1 cellular context compared by ENCODE assay signal in the genomic region with DNA sequence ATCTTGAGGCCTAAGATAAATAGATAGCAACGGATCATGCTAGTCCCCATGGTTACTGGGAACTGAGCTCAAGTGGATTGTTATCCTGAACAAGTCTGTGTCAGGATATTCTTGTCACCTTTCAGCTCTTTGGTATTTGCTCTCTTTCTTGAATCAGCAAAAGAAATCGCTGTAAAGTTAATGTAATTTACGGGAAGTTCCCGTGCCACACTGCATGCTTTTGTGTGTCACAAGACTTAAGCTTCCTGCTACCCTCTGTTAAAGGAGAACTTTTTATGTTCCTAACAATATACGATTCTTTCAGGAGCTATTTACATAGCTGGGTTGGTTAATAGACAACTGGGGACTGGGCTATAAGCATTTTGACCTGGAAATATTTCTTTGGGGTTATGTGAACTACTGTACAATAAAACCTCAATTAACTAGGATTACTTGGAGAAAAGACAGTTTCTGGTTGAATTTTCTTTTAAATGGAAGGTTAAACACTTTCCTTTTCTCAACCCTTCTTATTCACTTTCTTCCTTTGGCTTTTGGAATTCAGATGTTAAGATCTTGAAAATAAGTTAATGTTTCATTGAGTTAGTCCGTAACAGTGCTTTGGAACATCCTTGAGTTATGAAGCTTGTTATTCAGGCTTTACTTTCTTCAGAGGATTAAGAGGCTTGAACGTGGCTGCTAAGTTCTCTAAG.
A peak's percentile ranks its signal among the peaks of the same experiment; 100 is the strongest.
TF ChIP-seq lines count a peak whose summit lies in the region.

No MANE protein-coding gene starts in this region.

TF ChIP-seq in HepG2, 621 proteins besides CTCF, POLR2A, EP300 and RAD21 (continued from another document and continues in another):
- TF ChIP-seq, protein P1, sequence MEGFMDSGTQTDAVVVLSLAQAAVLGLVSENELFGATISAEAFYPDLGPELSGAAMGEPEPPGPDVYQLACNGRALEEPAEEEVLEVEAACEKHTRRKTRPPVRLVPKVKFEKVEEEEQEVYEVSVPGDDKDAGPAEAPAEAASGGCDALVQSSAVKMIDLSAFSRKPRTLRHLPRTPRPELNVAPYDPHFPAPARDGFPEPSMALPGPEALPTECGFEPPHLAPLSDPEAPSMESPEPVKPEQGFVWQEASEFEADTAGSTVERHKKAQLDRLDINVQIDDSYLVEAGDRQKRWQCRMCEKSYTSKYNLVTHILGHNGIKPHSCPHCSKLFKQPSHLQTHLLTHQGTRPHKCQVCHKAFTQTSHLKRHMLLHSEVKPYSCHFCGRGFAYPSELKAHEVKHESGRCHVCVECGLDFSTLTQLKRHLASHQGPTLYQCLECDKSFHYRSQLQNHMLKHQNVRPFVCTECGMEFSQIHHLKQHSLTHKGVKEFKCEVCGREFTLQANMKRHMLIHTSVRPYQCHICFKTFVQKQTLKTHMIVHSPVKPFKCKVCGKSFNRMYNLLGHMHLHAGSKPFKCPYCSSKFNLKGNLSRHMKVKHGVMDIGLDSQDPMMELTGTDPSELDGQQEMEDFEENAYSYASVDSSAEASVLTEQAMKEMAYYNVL (CRISPR knock-in tag; IDR thresholded peaks at IDR 0.05; ENCODE audit: borderline replicate concordance) = peak; percentile 92
- TF ChIP-seq AKAP8 (CRISPR knock-in tag; IDR thresholded peaks at IDR 0.05) (peak; percentile 77; the same call in 1 of the 2 replicates), SAP130 (CRISPR knock-in tag; IDR thresholded peaks at IDR 0.05; ENCODE audit: low read depth) (peak; percentile 94), MED1 (CRISPR knock-in tag; IDR thresholded peaks at IDR 0.05) (peak; percentile 97), MIER2 (CRISPR knock-in tag; IDR thresholded peaks at IDR 0.05) (0 out of 2 replicates have a peak, but pooled peaks have one; percentile 50), NCOR1 (IDR thresholded peaks at IDR 0.05; ENCODE audit: borderline replicate concordance, low read length) (peak; percentile 47; the same call in 1 of the 2 replicates), ZBTB8A (CRISPR knock-in tag; IDR thresholded peaks at IDR 0.05; ENCODE audit: borderline replicate concordance, low read depth) (no peak), TAF15 (IDR thresholded peaks at IDR 0.05; ENCODE audit: low read depth, low read length, poor library complexity, severe bottlenecking) (no peak), FOSL2 (CRISPR knock-in tag; IDR thresholded peaks at IDR 0.05) (peak; percentile 90), ZNF644 (CRISPR knock-in tag; IDR thresholded peaks at IDR 0.05; ENCODE audit: low read depth) (peak; percentile 67), HES4 (CRISPR knock-in tag; IDR thresholded peaks at IDR 0.05; ENCODE audit: borderline replicate concordance) (no peak), SALL2 (CRISPR knock-in tag; IDR thresholded peaks at IDR 0.05) (peak; percentile 63; the same call in 1 of the 2 replicates), PHF20 (CRISPR knock-in tag; IDR thresholded peaks at IDR 0.05) (no peak), TMF1 (CRISPR knock-in tag; IDR thresholded peaks at IDR 0.05; ENCODE audit: low read depth) (no peak), ZBTB20 (CRISPR knock-in tag; IDR thresholded peaks at IDR 0.05; ENCODE audit: borderline replicate concordance, low read depth) (peak; percentile 96; the same call in 1 of the 2 replicates), ZNF501 (CRISPR knock-in tag; IDR thresholded peaks at IDR 0.05) (no peak), HOXA5 (CRISPR knock-in tag; IDR thresholded peaks at IDR 0.05) (0 out of 2 replicates have a peak, but pooled peaks have one; percentile 38), SOX13 (IDR thresholded peaks at IDR 0.05) (peak; percentile 98), SOX13 (CRISPR knock-in tag; conservative IDR thresholded peaks at IDR 0.05 in 1 of 2, IDR thresholded peaks at IDR 0.05 in 1 of 2) (peak in 1 of 2 experiments; percentile 100; a peak in 2 of 4 replicates), ZNF451 (CRISPR knock-in tag; IDR thresholded peaks at IDR 0.05) (no peak), DPF2 (CRISPR knock-in tag; IDR thresholded peaks at IDR 0.05; ENCODE audit: borderline replicate concordance, low read depth) (peak; percentile 84; the same call in 1 of the 2 replicates), ZNF703 (CRISPR knock-in tag; IDR thresholded peaks at IDR 0.05; ENCODE audit: borderline replicate concordance) (no peak), RBFOX2 (IDR thresholded peaks at IDR 0.05; ENCODE audit: low read depth, low read length) (0 out of 2 replicates have a peak, but pooled peaks have one; percentile 18), ZNF367 (CRISPR knock-in tag; IDR thresholded peaks at IDR 0.05; ENCODE audit: borderline replicate concordance) (no peak), ZSCAN21 (CRISPR knock-in tag; IDR thresholded peaks at IDR 0.05; ENCODE audit: borderline replicate concordance) (no peak), PITX1 (CRISPR knock-in tag; IDR thresholded peaks at IDR 0.05) (peak; percentile 84), ASH2L (IDR thresholded peaks at IDR 0.05; ENCODE audit: insufficient read length, low read depth, low read length) (peak; percentile 91), KLF11 (CRISPR knock-in tag; IDR thresholded peaks at IDR 0.05) (peak; percentile 87), KDM6A (CRISPR knock-in tag; IDR thresholded peaks at IDR 0.05; ENCODE audit: low read depth) (peak; percentile 91), ZNF484 (CRISPR knock-in tag; IDR thresholded peaks at IDR 0.05; ENCODE audit: borderline replicate concordance, low read depth) (no peak), ZSCAN30 (CRISPR knock-in tag; IDR thresholded peaks at IDR 0.05) (no peak), ZMAT3 (CRISPR knock-in tag; conservative IDR thresholded peaks at IDR 0.05) (peak; percentile 8; the same call in 1 of the 2 replicates), HNF4A (CRISPR knock-in tag; IDR thresholded peaks at IDR 0.05) (peak; percentile 77), ZNF670 (CRISPR knock-in tag; IDR thresholded peaks at IDR 0.05; ENCODE audit: borderline replicate concordance) (no peak)
- TF ChIP-seq, protein P2, sequence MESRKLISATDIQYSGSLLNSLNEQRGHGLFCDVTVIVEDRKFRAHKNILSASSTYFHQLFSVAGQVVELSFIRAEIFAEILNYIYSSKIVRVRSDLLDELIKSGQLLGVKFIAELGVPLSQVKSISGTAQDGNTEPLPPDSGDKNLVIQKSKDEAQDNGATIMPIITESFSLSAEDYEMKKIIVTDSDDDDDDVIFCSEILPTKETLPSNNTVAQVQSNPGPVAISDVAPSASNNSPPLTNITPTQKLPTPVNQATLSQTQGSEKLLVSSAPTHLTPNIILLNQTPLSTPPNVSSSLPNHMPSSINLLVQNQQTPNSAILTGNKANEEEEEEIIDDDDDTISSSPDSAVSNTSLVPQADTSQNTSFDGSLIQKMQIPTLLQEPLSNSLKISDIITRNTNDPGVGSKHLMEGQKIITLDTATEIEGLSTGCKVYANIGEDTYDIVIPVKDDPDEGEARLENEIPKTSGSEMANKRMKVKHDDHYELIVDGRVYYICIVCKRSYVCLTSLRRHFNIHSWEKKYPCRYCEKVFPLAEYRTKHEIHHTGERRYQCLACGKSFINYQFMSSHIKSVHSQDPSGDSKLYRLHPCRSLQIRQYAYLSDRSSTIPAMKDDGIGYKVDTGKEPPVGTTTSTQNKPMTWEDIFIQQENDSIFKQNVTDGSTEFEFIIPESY (CRISPR knock-in tag; IDR thresholded peaks at IDR 0.05) = peak; percentile 57; the same call in 1 of the 2 replicates
- TF ChIP-seq, protein P3, sequence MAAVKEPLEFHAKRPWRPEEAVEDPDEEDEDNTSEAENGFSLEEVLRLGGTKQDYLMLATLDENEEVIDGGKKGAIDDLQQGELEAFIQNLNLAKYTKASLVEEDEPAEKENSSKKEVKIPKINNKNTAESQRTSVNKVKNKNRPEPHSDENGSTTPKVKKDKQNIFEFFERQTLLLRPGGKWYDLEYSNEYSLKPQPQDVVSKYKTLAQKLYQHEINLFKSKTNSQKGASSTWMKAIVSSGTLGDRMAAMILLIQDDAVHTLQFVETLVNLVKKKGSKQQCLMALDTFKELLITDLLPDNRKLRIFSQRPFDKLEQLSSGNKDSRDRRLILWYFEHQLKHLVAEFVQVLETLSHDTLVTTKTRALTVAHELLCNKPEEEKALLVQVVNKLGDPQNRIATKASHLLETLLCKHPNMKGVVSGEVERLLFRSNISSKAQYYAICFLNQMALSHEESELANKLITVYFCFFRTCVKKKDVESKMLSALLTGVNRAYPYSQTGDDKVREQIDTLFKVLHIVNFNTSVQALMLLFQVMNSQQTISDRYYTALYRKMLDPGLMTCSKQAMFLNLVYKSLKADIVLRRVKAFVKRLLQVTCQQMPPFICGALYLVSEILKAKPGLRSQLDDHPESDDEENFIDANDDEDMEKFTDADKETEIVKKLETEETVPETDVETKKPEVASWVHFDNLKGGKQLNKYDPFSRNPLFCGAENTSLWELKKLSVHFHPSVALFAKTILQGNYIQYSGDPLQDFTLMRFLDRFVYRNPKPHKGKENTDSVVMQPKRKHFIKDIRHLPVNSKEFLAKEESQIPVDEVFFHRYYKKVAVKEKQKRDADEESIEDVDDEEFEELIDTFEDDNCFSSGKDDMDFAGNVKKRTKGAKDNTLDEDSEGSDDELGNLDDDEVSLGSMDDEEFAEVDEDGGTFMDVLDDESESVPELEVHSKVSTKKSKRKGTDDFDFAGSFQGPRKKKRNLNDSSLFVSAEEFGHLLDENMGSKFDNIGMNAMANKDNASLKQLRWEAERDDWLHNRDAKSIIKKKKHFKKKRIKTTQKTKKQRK (IDR thresholded peaks at IDR 0.05; ENCODE audit: low read length) = no peak
- TF ChIP-seq, protein P4, sequence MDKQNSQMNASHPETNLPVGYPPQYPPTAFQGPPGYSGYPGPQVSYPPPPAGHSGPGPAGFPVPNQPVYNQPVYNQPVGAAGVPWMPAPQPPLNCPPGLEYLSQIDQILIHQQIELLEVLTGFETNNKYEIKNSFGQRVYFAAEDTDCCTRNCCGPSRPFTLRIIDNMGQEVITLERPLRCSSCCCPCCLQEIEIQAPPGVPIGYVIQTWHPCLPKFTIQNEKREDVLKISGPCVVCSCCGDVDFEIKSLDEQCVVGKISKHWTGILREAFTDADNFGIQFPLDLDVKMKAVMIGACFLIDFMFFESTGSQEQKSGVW (CRISPR knock-in tag; IDR thresholded peaks at IDR 0.05; ENCODE audit: borderline replicate concordance) = no peak
- TF ChIP-seq, protein P5, sequence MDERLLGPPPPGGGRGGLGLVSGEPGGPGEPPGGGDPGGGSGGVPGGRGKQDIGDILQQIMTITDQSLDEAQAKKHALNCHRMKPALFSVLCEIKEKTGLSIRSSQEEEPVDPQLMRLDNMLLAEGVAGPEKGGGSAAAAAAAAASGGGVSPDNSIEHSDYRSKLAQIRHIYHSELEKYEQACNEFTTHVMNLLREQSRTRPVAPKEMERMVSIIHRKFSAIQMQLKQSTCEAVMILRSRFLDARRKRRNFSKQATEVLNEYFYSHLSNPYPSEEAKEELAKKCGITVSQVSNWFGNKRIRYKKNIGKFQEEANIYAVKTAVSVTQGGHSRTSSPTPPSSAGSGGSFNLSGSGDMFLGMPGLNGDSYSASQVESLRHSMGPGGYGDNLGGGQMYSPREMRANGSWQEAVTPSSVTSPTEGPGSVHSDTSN (CRISPR knock-in tag; IDR thresholded peaks at IDR 0.05) = peak; percentile 40; the same call in 1 of the 2 replicates
- TF ChIP-seq, protein P6, sequence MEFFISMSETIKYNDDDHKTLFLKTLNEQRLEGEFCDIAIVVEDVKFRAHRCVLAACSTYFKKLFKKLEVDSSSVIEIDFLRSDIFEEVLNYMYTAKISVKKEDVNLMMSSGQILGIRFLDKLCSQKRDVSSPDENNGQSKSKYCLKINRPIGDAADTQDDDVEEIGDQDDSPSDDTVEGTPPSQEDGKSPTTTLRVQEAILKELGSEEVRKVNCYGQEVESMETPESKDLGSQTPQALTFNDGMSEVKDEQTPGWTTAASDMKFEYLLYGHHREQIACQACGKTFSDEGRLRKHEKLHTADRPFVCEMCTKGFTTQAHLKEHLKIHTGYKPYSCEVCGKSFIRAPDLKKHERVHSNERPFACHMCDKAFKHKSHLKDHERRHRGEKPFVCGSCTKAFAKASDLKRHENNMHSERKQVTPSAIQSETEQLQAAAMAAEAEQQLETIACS (CRISPR knock-in tag; IDR thresholded peaks at IDR 0.05) = no peak
- TF ChIP-seq, protein P7, sequence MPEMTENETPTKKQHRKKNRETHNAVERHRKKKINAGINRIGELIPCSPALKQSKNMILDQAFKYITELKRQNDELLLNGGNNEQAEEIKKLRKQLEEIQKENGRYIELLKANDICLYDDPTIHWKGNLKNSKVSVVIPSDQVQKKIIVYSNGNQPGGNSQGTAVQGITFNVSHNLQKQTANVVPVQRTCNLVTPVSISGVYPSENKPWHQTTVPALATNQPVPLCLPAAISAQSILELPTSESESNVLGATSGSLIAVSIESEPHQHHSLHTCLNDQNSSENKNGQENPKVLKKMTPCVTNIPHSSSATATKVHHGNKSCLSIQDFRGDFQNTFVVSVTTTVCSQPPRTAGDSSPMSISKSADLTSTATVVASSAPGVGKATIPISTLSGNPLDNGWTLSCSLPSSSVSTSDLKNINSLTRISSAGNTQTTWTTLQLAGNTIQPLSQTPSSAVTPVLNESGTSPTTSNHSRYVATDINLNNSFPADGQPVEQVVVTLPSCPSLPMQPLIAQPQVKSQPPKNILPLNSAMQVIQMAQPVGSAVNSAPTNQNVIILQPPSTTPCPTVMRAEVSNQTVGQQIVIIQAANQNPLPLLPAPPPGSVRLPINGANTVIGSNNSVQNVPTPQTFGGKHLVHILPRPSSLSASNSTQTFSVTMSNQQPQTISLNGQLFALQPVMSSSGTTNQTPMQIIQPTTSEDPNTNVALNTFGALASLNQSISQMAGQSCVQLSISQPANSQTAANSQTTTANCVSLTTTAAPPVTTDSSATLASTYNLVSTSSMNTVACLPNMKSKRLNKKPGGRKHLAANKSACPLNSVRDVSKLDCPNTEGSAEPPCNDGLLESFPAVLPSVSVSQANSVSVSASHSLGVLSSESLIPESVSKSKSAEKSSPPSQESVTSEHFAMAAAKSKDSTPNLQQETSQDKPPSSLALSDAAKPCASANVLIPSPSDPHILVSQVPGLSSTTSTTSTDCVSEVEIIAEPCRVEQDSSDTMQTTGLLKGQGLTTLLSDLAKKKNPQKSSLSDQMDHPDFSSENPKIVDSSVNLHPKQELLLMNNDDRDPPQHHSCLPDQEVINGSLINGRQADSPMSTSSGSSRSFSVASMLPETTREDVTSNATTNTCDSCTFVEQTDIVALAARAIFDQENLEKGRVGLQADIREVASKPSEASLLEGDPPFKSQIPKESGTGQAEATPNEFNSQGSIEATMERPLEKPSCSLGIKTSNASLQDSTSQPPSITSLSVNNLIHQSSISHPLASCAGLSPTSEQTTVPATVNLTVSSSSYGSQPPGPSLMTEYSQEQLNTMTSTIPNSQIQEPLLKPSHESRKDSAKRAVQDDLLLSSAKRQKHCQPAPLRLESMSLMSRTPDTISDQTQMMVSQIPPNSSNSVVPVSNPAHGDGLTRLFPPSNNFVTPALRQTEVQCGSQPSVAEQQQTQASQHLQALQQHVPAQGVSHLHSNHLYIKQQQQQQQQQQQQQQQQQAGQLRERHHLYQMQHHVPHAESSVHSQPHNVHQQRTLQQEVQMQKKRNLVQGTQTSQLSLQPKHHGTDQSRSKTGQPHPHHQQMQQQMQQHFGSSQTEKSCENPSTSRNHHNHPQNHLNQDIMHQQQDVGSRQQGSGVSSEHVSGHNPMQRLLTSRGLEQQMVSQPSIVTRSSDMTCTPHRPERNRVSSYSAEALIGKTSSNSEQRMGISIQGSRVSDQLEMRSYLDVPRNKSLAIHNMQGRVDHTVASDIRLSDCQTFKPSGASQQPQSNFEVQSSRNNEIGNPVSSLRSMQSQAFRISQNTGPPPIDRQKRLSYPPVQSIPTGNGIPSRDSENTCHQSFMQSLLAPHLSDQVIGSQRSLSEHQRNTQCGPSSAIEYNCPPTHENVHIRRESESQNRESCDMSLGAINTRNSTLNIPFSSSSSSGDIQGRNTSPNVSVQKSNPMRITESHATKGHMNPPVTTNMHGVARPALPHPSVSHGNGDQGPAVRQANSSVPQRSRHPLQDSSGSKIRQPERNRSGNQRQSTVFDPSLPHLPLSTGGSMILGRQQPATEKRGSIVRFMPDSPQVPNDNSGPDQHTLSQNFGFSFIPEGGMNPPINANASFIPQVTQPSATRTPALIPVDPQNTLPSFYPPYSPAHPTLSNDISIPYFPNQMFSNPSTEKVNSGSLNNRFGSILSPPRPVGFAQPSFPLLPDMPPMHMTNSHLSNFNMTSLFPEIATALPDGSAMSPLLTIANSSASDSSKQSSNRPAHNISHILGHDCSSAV (CRISPR knock-in tag; IDR thresholded peaks at IDR 0.05; ENCODE audit: borderline replicate concordance) = no peak
